29 cellular contexts compared by ENCODE assay signal in genomic region chr20:15711177-15711576, GRCh38.
"Had no signal": no experiment of that assay in that cellular context is flagged by ENCODE, and none has a peak within 500 bp of the region (broad histone marks: within the 10 kb centered on the region; RNA-seq: fewer than 3 reads in every experiment).

No MANE protein-coding gene starts in this region.

- H3K4me2 ChIP-seq: neural progenitor cell had no signal

- H3K36me3 ChIP-seq: left lung, lower lobe of right lung, neural progenitor cell, neutrophil, right atrium auricular region, stomach, thyroid gland, transverse colon, upper lobe of left lung, vagina had no signal

- H3K79me2 ChIP-seq: parathyroid adenoma had no signal

- H3K27me3 ChIP-seq: left lung, neural progenitor cell, neutrophil, right atrium auricular region, stomach, testis, thyroid gland, transverse colon, upper lobe of left lung, vagina had no signal

- H3K4me3 Mint-ChIP-seq: naive B cell; natural killer cell; nephron progenitor cell; neural progenitor cell; stimulated activated naive B cell treated with anti-CD40 and anti-IgM and Interleukin-4, amounts not matched to agents 10 μg/mL and 1 μg/mL and 100 μg/mL, for 72 hours had no signal

- H3K36me3 Mint-ChIP-seq: naive B cell; natural killer cell; neural progenitor cell; stimulated activated naive B cell treated with anti-CD40 and anti-IgM and Interleukin-4, amounts not matched to agents 10 μg/mL and 1 μg/mL and 100 μg/mL, for 72 hours had no signal

- H3K27ac ChIP-seq: left lung, lower lobe of right lung, neural progenitor cell, neutrophil, parathyroid adenoma, right atrium auricular region, skin epidermis, stomach, testis, thyroid gland, transverse colon, upper lobe of left lung, vagina had no signal

- H3K4me1 Mint-ChIP-seq: natural killer cell had no signal

- H3K9me3 Mint-ChIP-seq: naive B cell, natural killer cell, nephron progenitor cell, neural progenitor cell had no signal

- H2AFZ ChIP-seq: neural progenitor cell, parathyroid adenoma had no signal

- H3K9me3 ChIP-seq: left lung, lower lobe of right lung, neutrophil, right atrium auricular region, stomach, testis, thyroid gland, transverse colon, upper lobe of left lung, vagina had no signal

- ATAC-seq: left colon; left lung; lower lobe of right lung; natural killer cell; sciatic nerve; stimulated activated naive B cell treated with anti-CD40 and anti-IgM and Interleukin-4, amounts not matched to agents 10 μg/mL and 1 μg/mL and 100 μg/mL, for 72 hours; stimulated activated naive CD8-positive, alpha-beta T cell treated with anti-CD3 and anti-CD28 coated beads, Interleukin-15, Interleukin-2, amounts not matched to agents 100 U/mL and 50 U/mL, for 24 hours had no signal

- H3K27ac Mint-ChIP-seq: naive B cell; natural killer cell; nephron progenitor cell; neural progenitor cell; stimulated activated naive B cell treated with anti-CD40 and anti-IgM and Interleukin-4, amounts not matched to agents 10 μg/mL and 1 μg/mL and 100 μg/mL, for 72 hours had no signal

- H3K4me3 ChIP-seq: left lung, lower lobe of right lung, neural progenitor cell, right atrium auricular region, skin epidermis, stomach, testis, thyroid gland, transverse colon, upper lobe of left lung, vagina had no signal

- DNase-seq: hippocampal formation; kidney glomerular epithelial cell; left colon; left lung; lower lobe of right lung; mammary epithelial cell; mesenchymal stem cell; naive B cell; natural killer cell; occipital lobe; stimulated activated CD4-positive, alpha-beta T cell treated with anti-CD3 and anti-CD28 coated beads, Interleukin-12 subunit alpha, Interleukin-12 subunit beta, amount 100 ng/mL, for 4 hours; stimulated activated CD4-positive, alpha-beta T cell treated with anti-CD3 and anti-CD28 coated beads, Interleukin-15, amount 100 ng/mL, for 24 hours; stimulated activated CD4-positive, alpha-beta T cell treated with anti-CD3 and anti-CD28 coated beads, Interleukin-2, amount 100 ng/mL, for 24 hours; stimulated activated CD4-positive, alpha-beta T cell treated with anti-CD3 and anti-CD28 coated beads, Interleukin-4, amount 100 ng/mL, for 1 hour; stimulated activated naive B cell treated with anti-CD40 and anti-IgM and Interleukin-4, amounts not matched to agents 10 μg/mL and 1 μg/mL and 100 μg/mL, for 72 hours; stimulated activated naive CD8-positive, alpha-beta T cell treated with anti-CD3 and anti-CD28 coated beads, Interleukin-15, Interleukin-2, amounts not matched to agents 100 U/mL and 50 U/mL, for 24 hours; stomach; testis; thyroid gland; transverse colon; upper lobe of left lung had no signal

- H3K4me1 ChIP-seq: left lung, lower lobe of right lung, parathyroid adenoma, right atrium auricular region, testis, thyroid gland, transverse colon, upper lobe of left lung, vagina had no signal

- H3K27me3 Mint-ChIP-seq: naive B cell had no signal
